Comparison of ENCODE assay signal across 30 cellular contexts in the genomic region with DNA sequence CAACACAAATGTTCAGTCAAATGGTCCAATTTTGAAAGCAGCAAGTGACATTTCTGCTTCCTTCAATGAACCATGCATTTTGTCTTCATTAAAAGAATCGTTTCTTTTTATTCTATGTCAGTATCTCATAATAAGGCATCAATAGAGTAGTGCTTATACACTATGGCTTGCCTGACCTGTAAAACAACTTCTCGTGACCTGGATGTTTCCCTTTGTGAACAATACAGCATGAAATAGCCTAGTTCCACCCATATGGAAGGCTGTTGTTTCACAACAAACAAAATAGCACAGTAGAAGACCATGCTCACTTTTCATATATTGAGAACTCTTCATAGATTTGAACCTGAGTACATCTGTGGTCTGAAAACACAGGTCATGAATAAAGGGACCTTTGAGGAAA.
"Had no signal": no experiment of that assay in that cellular context is flagged by ENCODE, and none has a peak within 500 bp of the region (broad histone marks: within the 10 kb centered on the region; RNA-seq: fewer than 3 reads in every experiment).

No MANE protein-coding gene starts in this region.

- H3K9me3 ChIP-seq: esophagus muscularis mucosa, gastroesophageal sphincter, heart left ventricle, left lung, mucosa of descending colon, psoas muscle, right lobe of liver, thoracic aorta, tibial nerve, upper lobe of left lung, uterus had no signal

- FAIRE-seq: endometrium, small intestine had no signal

- H3K36me3 Mint-ChIP-seq: mesothelial cell of epicardium; naive B cell; natural killer cell treated with Interleukin-12 subunit alpha and Interleukin-12 subunit beta and Interleukin-15 and Interleukin-18, amount 100 ng/mL, for 72 hours; stimulated activated naive B cell treated with anti-CD40 and anti-IgM and Interleukin-4, amounts not matched to agents 10 μg/mL and 1 μg/mL and 100 μg/mL, for 72 hours had no signal

- H3K9me3 Mint-ChIP-seq: mesothelial cell of epicardium had no signal

- H3K4me1 Mint-ChIP-seq: mesothelial cell of epicardium; naive B cell; stimulated activated naive B cell treated with anti-CD40 and anti-IgM and Interleukin-4, amounts not matched to agents 10 μg/mL and 1 μg/mL and 100 μg/mL, for 72 hours had no signal

- ATAC-seq: foreskin keratinocyte; gastroesophageal sphincter; heart left ventricle; left cardiac atrium; left lung; mucosa of descending colon; natural killer cell treated with Interleukin-12 subunit alpha and Interleukin-12 subunit beta and Interleukin-15 and Interleukin-18, amount 100 ng/mL, for 72 hours; psoas muscle; right lobe of liver; stimulated activated naive B cell treated with anti-CD40 and anti-IgM and Interleukin-4, amounts not matched to agents 10 μg/mL and 1 μg/mL and 100 μg/mL, for 72 hours had no signal

- H3K27me3 ChIP-seq: esophagus muscularis mucosa, foreskin keratinocyte, gastroesophageal sphincter, heart left ventricle, hepatocyte, left lung, right lobe of liver, tibial nerve, upper lobe of left lung, uterus had no signal

- DNase-seq: dermis blood vessel endothelial cell; effector memory CD4-positive, alpha-beta T cell; foreskin keratinocyte; heart left ventricle; left cardiac atrium; left lung; mesenchymal stem cell; mucosa of descending colon; naive B cell; psoas muscle; retina; right lobe of liver; small intestine; stimulated activated CD4-positive, alpha-beta T cell treated with anti-CD3 and anti-CD28 coated beads, Interleukin-15, amount 100 ng/mL, for 24 hours; stimulated activated CD4-positive, alpha-beta T cell treated with anti-CD3 and anti-CD28 coated beads, Interleukin-2, amount 100 ng/mL, for 48 hours; stimulated activated naive B cell treated with anti-CD40 and anti-IgM and Interleukin-4, amounts not matched to agents 10 μg/mL and 1 μg/mL and 100 μg/mL, for 72 hours; upper lobe of left lung; uterus had no signal

- H3K4me1 ChIP-seq: esophagus muscularis mucosa, foreskin keratinocyte, gastroesophageal sphincter, heart left ventricle, left lung, parathyroid adenoma, psoas muscle, right lobe of liver, tibial nerve, upper lobe of left lung, uterus had no signal

- H3K27ac Mint-ChIP-seq: mesothelial cell of epicardium; naive B cell; natural killer cell treated with Interleukin-12 subunit alpha and Interleukin-12 subunit beta and Interleukin-15 and Interleukin-18, amount 100 ng/mL, for 72 hours; stimulated activated naive B cell treated with anti-CD40 and anti-IgM and Interleukin-4, amounts not matched to agents 10 μg/mL and 1 μg/mL and 100 μg/mL, for 72 hours; stimulated activated naive CD8-positive, alpha-beta T cell treated with anti-CD3 and anti-CD28 coated beads, Interleukin-15, Interleukin-2, amounts not matched to agents 100 ng/mL and 50 ng/mL, for 24 hours had no signal

- H3K9ac ChIP-seq: parathyroid adenoma had no signal

- H3K4me3 Mint-ChIP-seq: mesothelial cell of epicardium; naive B cell; natural killer cell treated with Interleukin-12 subunit alpha and Interleukin-12 subunit beta and Interleukin-15 and Interleukin-18, amount 100 ng/mL, for 72 hours; neural crest cell; stimulated activated naive B cell treated with anti-CD40 and anti-IgM and Interleukin-4, amounts not matched to agents 10 μg/mL and 1 μg/mL and 100 μg/mL, for 72 hours; stimulated activated naive CD8-positive, alpha-beta T cell treated with anti-CD3 and anti-CD28 coated beads, Interleukin-15, Interleukin-2, amounts not matched to agents 100 ng/mL and 50 ng/mL, for 24 hours had no signal

- H3K4me3 ChIP-seq: coronary artery, esophagus muscularis mucosa, gastroesophageal sphincter, heart left ventricle, hepatocyte, left lung, mucosa of descending colon, psoas muscle, right lobe of liver, thoracic aorta, tibial nerve, upper lobe of left lung, uterus had no signal

- H3K36me3 ChIP-seq: esophagus muscularis mucosa, gastroesophageal sphincter, heart left ventricle, left lung, right lobe of liver, thoracic aorta, tibial nerve, upper lobe of left lung, uterus had no signal

- H3K27ac ChIP-seq: coronary artery, esophagus muscularis mucosa, foreskin keratinocyte, gastroesophageal sphincter, heart left ventricle, hepatocyte, left lung, parathyroid adenoma, psoas muscle, right lobe of liver, thoracic aorta, tibial nerve, upper lobe of left lung, uterus had no signal

- H3K27me3 Mint-ChIP-seq: natural killer cell treated with Interleukin-12 subunit alpha and Interleukin-12 subunit beta and Interleukin-15 and Interleukin-18, amount 100 ng/mL, for 72 hours had no signal
